In the genomic region with DNA sequence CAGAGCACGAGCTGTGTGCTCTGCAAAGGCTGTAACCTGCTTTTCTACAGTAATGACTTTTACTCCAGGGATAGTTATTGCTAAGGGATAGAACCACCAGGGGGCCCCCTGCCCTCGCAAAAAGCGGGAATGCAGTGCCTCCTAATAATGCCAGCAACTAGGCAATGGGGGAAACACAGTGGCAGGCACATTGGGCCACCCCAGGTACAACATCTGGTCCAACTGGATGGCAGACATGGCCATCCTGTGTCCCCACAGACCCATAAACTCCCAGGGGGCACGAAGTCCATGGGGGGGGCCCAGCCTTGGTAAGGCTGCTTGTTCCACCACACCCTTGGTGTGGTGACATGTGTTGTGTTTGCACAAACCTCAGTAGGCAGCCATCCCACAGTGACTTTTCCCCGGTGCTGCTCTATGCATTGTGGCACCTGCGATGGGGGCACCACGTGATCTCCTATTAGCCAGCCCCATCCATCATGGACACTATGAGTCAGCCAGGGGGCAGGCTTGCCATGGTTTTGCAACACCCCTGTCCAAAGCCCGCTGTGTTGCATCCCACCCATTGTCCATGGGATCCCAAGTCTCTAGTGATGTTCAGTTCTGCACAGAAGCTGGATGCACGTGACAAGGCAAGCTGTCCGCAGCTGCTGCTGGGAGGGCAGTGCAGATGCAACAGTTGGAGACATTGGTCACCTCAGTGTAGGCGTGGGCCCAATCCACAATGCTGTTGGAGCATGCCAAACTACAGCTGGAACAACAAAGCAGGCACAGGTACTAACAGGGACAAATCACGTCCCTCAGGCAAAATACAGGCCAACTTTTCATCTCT, we compare ENCODE assay signal across 8 cellular contexts.
DNase-seq lines count a peak whose midpoint lies in the region; ATAC-seq and TF ChIP-seq lines count a peak whose summit lies in the region.

No MANE protein-coding gene starts in this region.

- no peak overlapping the region for H3K4me2 ChIP-seq in KMS-11
- H3K4me2 ChIP-seq in SU-DHL-6 (ENCODE audit: low read depth, low read length, poor library complexity, severe bottlenecking), result no peak overlapping the region
- no peak overlapping the region for H3K4me2 ChIP-seq in fibroblast of lung (ENCODE audit: extremely low read depth, insufficient read depth, low read length)

- ATAC-seq in gastrocnemius medialis, result no peak

- H4K20me1 ChIP-seq in KMS-11 (ENCODE audit: insufficient read depth) (no peaks in the 10 kb centered on the region), SU-DHL-6 (ENCODE audit: low read depth, low read length) (no peaks in the 10 kb centered on the region), fibroblast of lung (ENCODE audit: control insufficient read depth, extremely low read depth, insufficient read depth, low read length) (no peaks in the 10 kb centered on the region)

- H3K4me3 ChIP-seq in KMS-11 (IDR thresholded peaks at IDR 0.05; ENCODE audit: insufficient read depth, low read depth, low read length) (no peak overlapping the region), SU-DHL-6 (ENCODE audit: insufficient read depth, low read length, poor library complexity, severe bottlenecking) (no peak overlapping the region), fibroblast of lung (replicated peaks in 1 of 4; ENCODE audit: control extremely low read depth in 1 of 4, insufficient read depth in 1 of 4, low read depth in 3 of 4, low read length in 4 of 4) (no peak overlapping the region), gastrocnemius medialis (no peak overlapping the region)
- no peak overlapping the region for H3K4me3 ChIP-seq in effector memory CD4-positive, alpha-beta T cell (ENCODE audit: insufficient read depth, low read depth, low read length, poor library complexity, severe bottlenecking)

- no peaks in the 10 kb centered on the region for H3F3A ChIP-seq in SU-DHL-6 (ENCODE audit: insufficient read depth)

- no peaks in the 10 kb centered on the region for H3K4me1 ChIP-seq in KMS-11 (ENCODE audit: low read depth, poor library complexity, severe bottlenecking)
- H3K4me1 ChIP-seq in fibroblast of lung (ENCODE audit: control insufficient read depth, extremely low read depth, insufficient read depth, low read length), result no peaks in the 10 kb centered on the region
- H3K4me1 ChIP-seq in effector memory CD4-positive, alpha-beta T cell (ENCODE audit: control insufficient read depth, insufficient read depth, low read length, poor library complexity, severe bottlenecking), result no peaks in the 10 kb centered on the region
- H3K4me1 ChIP-seq in gastrocnemius medialis, result no peaks in the 10 kb centered on the region

- peak; percentile 3 to 73 for DNase-seq in NCI-H446 (lab: John Stamatoyannopoulos, UW)
- no peak for DNase-seq in NCI-H446 treated with DMSO at 0.1 percent for 48 hours (lab: John Stamatoyannopoulos, UW)
- peak; percentile 15 to 25 for DNase-seq in fibroblast of lung (ENCODE audit: low read depth in 2 of 2)
- DNase-seq in posterior cingulate gyrus, result peak; percentile 36 to 92 (median 66)
- DNase-seq in effector memory CD4-positive, alpha-beta T cell, result no peak
- DNase-seq in gastrocnemius medialis, result no peak

- intact Hi-C loops in posterior cingulate gyrus (cut with DNase I), result no loop called here
- intact Hi-C loops in gastrocnemius medialis (cut with DNase I; ENCODE audit: low total_unique reads), result no loop called here

- H3K9ac ChIP-seq in KMS-11 (no peak overlapping the region), SU-DHL-6 (ENCODE audit: low read length) (no peak overlapping the region), fibroblast of lung (ENCODE audit: insufficient read depth, low read length) (no peak overlapping the region)

- H3K27ac ChIP-seq in KMS-11, result no peak overlapping the region
- no peak overlapping the region for H3K27ac ChIP-seq in SU-DHL-6 (ENCODE audit: low read depth, low read length)
- H3K27ac ChIP-seq in fibroblast of lung (ENCODE audit: insufficient read depth, low read length), result no peak overlapping the region
- no peak overlapping the region for H3K27ac ChIP-seq in effector memory CD4-positive, alpha-beta T cell (ENCODE audit: insufficient read depth, low read length, poor library complexity, severe bottlenecking)
- no peak overlapping the region for H3K27ac ChIP-seq in gastrocnemius medialis

- no peaks in the 10 kb centered on the region for H3K36me3 ChIP-seq in KMS-11 (ENCODE audit: insufficient read depth)
- H3K36me3 ChIP-seq in SU-DHL-6 (ENCODE audit: low read length), result no peaks in the 10 kb centered on the region
- H3K36me3 ChIP-seq in fibroblast of lung (ENCODE audit: control insufficient read depth, insufficient read depth, low read length), result no peaks in the 10 kb centered on the region
- no peaks in the 10 kb centered on the region for H3K36me3 ChIP-seq in effector memory CD4-positive, alpha-beta T cell (ENCODE audit: control insufficient read depth, insufficient read depth, low read length)
- H3K36me3 ChIP-seq in gastrocnemius medialis, result no peaks in the 10 kb centered on the region

- H3K9me3 ChIP-seq in SU-DHL-6 (ENCODE audit: insufficient read depth, low read length), result no peaks in the 10 kb centered on the region
- no peaks in the 10 kb centered on the region for H3K9me3 ChIP-seq in fibroblast of lung (ENCODE audit: control insufficient read depth, insufficient read depth, low read depth, low read length)
- H3K9me3 ChIP-seq in effector memory CD4-positive, alpha-beta T cell (ENCODE audit: control insufficient read depth, low read length), result no peaks in the 10 kb centered on the region
- H3K9me3 ChIP-seq in gastrocnemius medialis, result no peaks in the 10 kb centered on the region

- no peak for TF ChIP-seq POLR2A in gastrocnemius medialis (IDR thresholded peaks at IDR 0.05)

- H3K79me2 ChIP-seq in KMS-11 (ENCODE audit: insufficient read depth, low read depth) (no peaks in the 10 kb centered on the region), SU-DHL-6 (ENCODE audit: insufficient read depth, low read length) (no peaks in the 10 kb centered on the region), fibroblast of lung (ENCODE audit: control insufficient read depth, insufficient read depth, low read length) (no peaks in the 10 kb centered on the region)

- no peaks in the 10 kb centered on the region for H3K27me3 ChIP-seq in KMS-11 (ENCODE audit: insufficient read depth, low read depth)
- H3K27me3 ChIP-seq in SU-DHL-6 (ENCODE audit: low read length), result no peaks in the 10 kb centered on the region
- H3K27me3 ChIP-seq in fibroblast of lung (ENCODE audit: control insufficient read depth, insufficient read depth, low read length), result no peaks in the 10 kb centered on the region
- no peaks in the 10 kb centered on the region for H3K27me3 ChIP-seq in effector memory CD4-positive, alpha-beta T cell (replicated peaks; ENCODE audit: control insufficient read depth, insufficient read depth, low read length, poor library complexity, severe bottlenecking)
- no peaks in the 10 kb centered on the region for H3K27me3 ChIP-seq in gastrocnemius medialis

- H3K9me2 ChIP-seq in SU-DHL-6 (replicated peaks; ENCODE audit: insufficient read depth, low read length), result no peaks in the 10 kb centered on the region

- in situ Hi-C loops in gastrocnemius medialis (cut with MboI; ENCODE audit: low sequenced_read_pairs in 4 of 4), result loop anchor here in 1 of 4 donors (25.0 kb wide), 1 partner anchor 714 kb away; no protein-coding TSS in a partner anchor

- TF ChIP-seq CTCF in KMS-11 (conservative IDR thresholded peaks at IDR 0.05; ENCODE audit: low read depth, low read length) (peak; percentile 81), SU-DHL-6 (IDR thresholded peaks at IDR 0.05; ENCODE audit: insufficient read depth, low read length, poor library complexity, severe bottlenecking) (peak; percentile 74), fibroblast of lung (conservative IDR thresholded peaks at IDR 0.05 in 1 of 2, IDR thresholded peaks at IDR 0.05 in 1 of 2; ENCODE audit: low read depth in 1 of 2, low read length in 2 of 2) (peak; percentile 37 to 52), gastrocnemius medialis (IDR thresholded peaks at IDR 0.05 in 4 of 5, conservative IDR thresholded peaks at IDR 0.05 in 1 of 5) (peak in 1 of 5 experiments; percentile 19)

- H2AFZ ChIP-seq in KMS-11 (ENCODE audit: low read depth) (no peak overlapping the region), SU-DHL-6 (ENCODE audit: low read depth, low read length, severe bottlenecking) (no peak overlapping the region), fibroblast of lung (ENCODE audit: low read length) (no peak overlapping the region)

Comparison
In these comparisons a context has a peak if more than half of its experiments do, and no peak if none do; other contexts are left out.
1. DNase-seq: peak in NCI-H446 (2 of 2), fibroblast of lung (2 of 2) and posterior cingulate gyrus (10 of 10); none in NCI-H446 treated with DMSO at 0.1 percent for 48 hours (single experiment), effector memory CD4-positive, alpha-beta T cell (0 of 3) and gastrocnemius medialis (0 of 2).